ENCODE assay signal across 1 cellular context in the genomic region with DNA sequence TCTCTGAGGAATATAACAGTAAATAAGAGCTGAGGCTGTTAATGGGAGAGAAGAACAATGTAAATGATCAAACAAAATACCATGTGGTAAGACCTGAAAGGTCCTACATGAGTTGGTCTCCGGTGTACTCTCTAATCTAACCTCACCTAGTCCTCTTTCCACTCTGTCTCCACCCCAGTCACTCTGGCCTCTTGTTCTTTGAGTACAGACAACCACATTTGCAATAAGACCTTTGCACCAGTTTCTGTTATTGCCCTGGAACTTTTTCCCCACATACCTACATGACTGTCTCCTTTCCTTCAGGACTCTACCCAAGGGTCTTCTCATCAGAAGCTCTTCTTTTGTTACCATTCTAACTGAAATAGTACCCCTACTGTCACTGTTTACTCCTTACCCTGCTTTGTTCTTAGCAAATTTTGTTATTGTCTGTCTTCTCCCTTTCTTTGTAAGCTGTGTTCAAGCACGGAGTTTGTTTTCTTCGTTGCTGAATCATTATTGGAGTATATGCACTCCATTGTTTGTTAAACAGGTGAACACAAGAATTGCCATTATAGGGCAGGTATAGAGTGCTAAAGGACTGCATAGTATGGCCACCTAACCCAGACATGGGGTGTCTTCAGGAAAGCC.
TF ChIP-seq lines count a peak whose summit lies in the region.

No MANE protein-coding gene starts in this region.

TF ChIP-seq in HepG2, 621 proteins besides CTCF, POLR2A, EP300 and RAD21 (continued from another document and continues in another):
- TF ChIP-seq, protein P1, sequence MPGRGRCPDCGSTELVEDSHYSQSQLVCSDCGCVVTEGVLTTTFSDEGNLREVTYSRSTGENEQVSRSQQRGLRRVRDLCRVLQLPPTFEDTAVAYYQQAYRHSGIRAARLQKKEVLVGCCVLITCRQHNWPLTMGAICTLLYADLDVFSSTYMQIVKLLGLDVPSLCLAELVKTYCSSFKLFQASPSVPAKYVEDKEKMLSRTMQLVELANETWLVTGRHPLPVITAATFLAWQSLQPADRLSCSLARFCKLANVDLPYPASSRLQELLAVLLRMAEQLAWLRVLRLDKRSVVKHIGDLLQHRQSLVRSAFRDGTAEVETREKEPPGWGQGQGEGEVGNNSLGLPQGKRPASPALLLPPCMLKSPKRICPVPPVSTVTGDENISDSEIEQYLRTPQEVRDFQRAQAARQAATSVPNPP (CRISPR knock-in tag; IDR thresholded peaks at IDR 0.05), result no peak
- TF ChIP-seq, protein P2, sequence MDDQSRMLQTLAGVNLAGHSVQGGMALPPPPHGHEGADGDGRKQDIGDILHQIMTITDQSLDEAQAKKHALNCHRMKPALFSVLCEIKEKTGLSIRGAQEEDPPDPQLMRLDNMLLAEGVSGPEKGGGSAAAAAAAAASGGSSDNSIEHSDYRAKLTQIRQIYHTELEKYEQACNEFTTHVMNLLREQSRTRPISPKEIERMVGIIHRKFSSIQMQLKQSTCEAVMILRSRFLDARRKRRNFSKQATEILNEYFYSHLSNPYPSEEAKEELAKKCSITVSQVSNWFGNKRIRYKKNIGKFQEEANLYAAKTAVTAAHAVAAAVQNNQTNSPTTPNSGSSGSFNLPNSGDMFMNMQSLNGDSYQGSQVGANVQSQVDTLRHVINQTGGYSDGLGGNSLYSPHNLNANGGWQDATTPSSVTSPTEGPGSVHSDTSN (CRISPR knock-in tag; IDR thresholded peaks at IDR 0.05; ENCODE audit: borderline replicate concordance), result no peak
- TF ChIP-seq HDAC1 (CRISPR knock-in tag; IDR thresholded peaks at IDR 0.05) (no peak; the same call in 1 of the 2 replicates), RFX1 (IDR thresholded peaks at IDR 0.05) (no peak), TP53 (CRISPR knock-in tag; conservative IDR thresholded peaks at IDR 0.05) (no peak), HHEX (CRISPR knock-in tag; IDR thresholded peaks at IDR 0.05) (no peak), ZMYM2 (CRISPR knock-in tag; IDR thresholded peaks at IDR 0.05) (no peak), PRDM15 (CRISPR knock-in tag; IDR thresholded peaks at IDR 0.05) (no peak), SP140L (CRISPR knock-in tag; IDR thresholded peaks at IDR 0.05; ENCODE audit: borderline replicate concordance) (no peak), ZMAT3 (CRISPR knock-in tag; conservative IDR thresholded peaks at IDR 0.05) (no peak), ZFYVE20 (CRISPR knock-in tag; IDR thresholded peaks at IDR 0.05; ENCODE audit: borderline replicate concordance, low read depth) (no peak), MYNN (CRISPR knock-in tag; IDR thresholded peaks at IDR 0.05; ENCODE audit: low read depth) (no peak), ZNF296 (CRISPR knock-in tag; conservative IDR thresholded peaks at IDR 0.05) (no peak), ZNF704 (CRISPR knock-in tag; IDR thresholded peaks at IDR 0.05; ENCODE audit: borderline replicate concordance) (no peak), KIAA2018 (CRISPR knock-in tag; IDR thresholded peaks at IDR 0.05; ENCODE audit: borderline replicate concordance) (no peak), HNF4A (CRISPR knock-in tag; IDR thresholded peaks at IDR 0.05) (peak; percentile 96), FOSL2 (CRISPR knock-in tag; IDR thresholded peaks at IDR 0.05) (0 out of 2 replicates have a peak, but pooled peaks have one; percentile 3)
- TF ChIP-seq, protein P3, sequence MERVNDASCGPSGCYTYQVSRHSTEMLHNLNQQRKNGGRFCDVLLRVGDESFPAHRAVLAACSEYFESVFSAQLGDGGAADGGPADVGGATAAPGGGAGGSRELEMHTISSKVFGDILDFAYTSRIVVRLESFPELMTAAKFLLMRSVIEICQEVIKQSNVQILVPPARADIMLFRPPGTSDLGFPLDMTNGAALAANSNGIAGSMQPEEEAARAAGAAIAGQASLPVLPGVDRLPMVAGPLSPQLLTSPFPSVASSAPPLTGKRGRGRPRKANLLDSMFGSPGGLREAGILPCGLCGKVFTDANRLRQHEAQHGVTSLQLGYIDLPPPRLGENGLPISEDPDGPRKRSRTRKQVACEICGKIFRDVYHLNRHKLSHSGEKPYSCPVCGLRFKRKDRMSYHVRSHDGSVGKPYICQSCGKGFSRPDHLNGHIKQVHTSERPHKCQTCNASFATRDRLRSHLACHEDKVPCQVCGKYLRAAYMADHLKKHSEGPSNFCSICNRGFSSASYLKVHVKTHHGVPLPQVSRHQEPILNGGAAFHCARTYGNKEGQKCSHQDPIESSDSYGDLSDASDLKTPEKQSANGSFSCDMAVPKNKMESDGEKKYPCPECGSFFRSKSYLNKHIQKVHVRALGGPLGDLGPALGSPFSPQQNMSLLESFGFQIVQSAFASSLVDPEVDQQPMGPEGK (CRISPR knock-in tag; IDR thresholded peaks at IDR 0.05), result peak; percentile 54
- TF ChIP-seq, protein P4, sequence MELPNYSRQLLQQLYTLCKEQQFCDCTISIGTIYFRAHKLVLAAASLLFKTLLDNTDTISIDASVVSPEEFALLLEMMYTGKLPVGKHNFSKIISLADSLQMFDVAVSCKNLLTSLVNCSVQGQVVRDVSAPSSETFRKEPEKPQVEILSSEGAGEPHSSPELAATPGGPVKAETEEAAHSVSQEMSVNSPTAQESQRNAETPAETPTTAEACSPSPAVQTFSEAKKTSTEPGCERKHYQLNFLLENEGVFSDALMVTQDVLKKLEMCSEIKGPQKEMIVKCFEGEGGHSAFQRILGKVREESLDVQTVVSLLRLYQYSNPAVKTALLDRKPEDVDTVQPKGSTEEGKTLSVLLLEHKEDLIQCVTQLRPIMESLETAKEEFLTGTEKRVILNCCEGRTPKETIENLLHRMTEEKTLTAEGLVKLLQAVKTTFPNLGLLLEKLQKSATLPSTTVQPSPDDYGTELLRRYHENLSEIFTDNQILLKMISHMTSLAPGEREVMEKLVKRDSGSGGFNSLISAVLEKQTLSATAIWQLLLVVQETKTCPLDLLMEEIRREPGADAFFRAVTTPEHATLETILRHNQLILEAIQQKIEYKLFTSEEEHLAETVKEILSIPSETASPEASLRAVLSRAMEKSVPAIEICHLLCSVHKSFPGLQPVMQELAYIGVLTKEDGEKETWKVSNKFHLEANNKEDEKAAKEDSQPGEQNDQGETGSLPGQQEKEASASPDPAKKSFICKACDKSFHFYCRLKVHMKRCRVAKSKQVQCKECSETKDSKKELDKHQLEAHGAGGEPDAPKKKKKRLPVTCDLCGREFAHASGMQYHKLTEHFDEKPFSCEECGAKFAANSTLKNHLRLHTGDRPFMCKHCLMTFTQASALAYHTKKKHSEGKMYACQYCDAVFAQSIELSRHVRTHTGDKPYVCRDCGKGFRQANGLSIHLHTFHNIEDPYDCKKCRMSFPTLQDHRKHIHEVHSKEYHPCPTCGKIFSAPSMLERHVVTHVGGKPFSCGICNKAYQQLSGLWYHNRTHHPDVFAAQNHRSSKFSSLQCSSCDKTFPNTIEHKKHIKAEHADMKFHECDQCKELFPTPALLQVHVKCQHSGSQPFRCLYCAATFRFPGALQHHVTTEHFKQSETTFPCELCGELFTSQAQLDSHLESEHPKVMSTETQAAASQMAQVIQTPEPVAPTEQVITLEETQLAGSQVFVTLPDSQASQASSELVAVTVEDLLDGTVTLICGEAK (IDR thresholded peaks at IDR 0.05), result no peak
- TF ChIP-seq, protein P4 (CRISPR knock-in tag; IDR thresholded peaks at IDR 0.05), result no peak
